16 cellular contexts compared by ENCODE assay signal in the genomic region with DNA sequence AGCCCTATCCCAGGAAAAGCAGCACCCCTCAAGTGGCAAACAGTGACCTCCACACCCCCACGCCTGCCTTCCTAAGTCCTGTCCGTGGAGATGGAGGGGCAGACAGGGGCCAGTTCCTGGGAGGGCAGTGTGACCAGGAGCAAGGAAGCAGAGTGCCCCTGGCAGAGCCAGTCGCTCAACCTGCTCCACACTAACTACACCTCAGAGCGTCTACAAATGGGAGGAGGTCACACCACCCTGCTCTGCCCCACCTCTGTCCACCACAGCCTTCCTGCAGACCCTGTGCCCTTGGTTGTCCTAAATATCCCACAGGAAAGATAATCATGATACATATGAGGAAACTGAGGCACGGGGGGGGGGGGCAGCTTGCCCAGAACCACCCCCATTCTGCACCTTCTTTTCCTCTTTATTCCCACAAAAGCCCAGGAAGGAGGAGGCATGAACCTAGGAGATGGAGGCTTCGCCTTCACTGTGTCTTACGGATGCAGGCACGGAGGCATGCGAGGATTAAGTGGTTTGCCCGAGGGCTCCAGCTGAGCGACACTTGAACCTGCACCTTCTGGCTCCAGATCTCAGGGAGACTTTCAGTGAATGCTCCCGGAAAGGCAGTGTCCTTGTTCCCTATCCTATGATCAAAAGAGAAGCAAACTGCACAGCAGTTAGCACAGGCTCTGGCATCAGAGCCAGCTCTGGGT.
"Had no signal": no experiment of that assay in that cellular context is flagged by ENCODE, and none has a peak within 500 bp of the region (broad histone marks: within the 10 kb centered on the region; RNA-seq: fewer than 3 reads in every experiment).

No MANE protein-coding gene starts in this region.

- ATAC-seq: left colon, lower lobe of right lung, psoas muscle, right cardiac atrium had no signal

- H3K4me3 Mint-ChIP-seq: activated B cell treated with CpG ODN at 0.5 μM for 24 hours; activated CD4-positive, alpha-beta memory T cell treated with anti-CD3 and anti-CD28 coated beads for 36 hours; activated naive CD8-positive, alpha-beta T cell treated with anti-CD3 and anti-CD28 coated beads, Interleukin-2, amount 10 ng/mL, durations not matched to agents 7 days and 5 days; nephron had no signal

- H3K4me1 Mint-ChIP-seq: activated B cell treated with CpG ODN at 0.5 μM for 24 hours had no signal

- H3K27me3 Mint-ChIP-seq: activated CD4-positive, alpha-beta memory T cell treated with anti-CD3 and anti-CD28 coated beads for 36 hours; activated naive CD8-positive, alpha-beta T cell treated with anti-CD3 and anti-CD28 coated beads, Interleukin-2, amount 10 ng/mL, durations not matched to agents 7 days and 5 days had no signal

- H3K9me3 Mint-ChIP-seq: activated B cell treated with CpG ODN at 0.5 μM for 24 hours; activated CD4-positive, alpha-beta memory T cell treated with anti-CD3 and anti-CD28 coated beads for 36 hours; activated naive CD8-positive, alpha-beta T cell treated with anti-CD3 and anti-CD28 coated beads, Interleukin-2, amount 10 ng/mL, durations not matched to agents 7 days and 5 days; nephron had no signal

- DNase-seq: activated B cell treated with CpG ODN at 0.5 μM for 24 hours; activated CD4-positive, alpha-beta memory T cell treated with anti-CD3 and anti-CD28 coated beads for 36 hours; activated CD4-positive, alpha-beta T cell treated with anti-CD3 and anti-CD28 coated beads for 4 hours; activated naive CD8-positive, alpha-beta T cell treated with anti-CD3 and anti-CD28 coated beads, Interleukin-2, amount 10 ng/mL, durations not matched to agents 7 days and 5 days; activated T-cell treated with anti-CD3 and anti-CD28 coated beads for 4 hours; amygdala; erythroblast; hypothalamus; islet precursor cell; left colon; lower lobe of right lung; psoas muscle; right cardiac atrium; stomach; trophoblast cell had no signal

- H3K27ac Mint-ChIP-seq: activated B cell treated with CpG ODN at 0.5 μM for 24 hours; activated CD4-positive, alpha-beta memory T cell treated with anti-CD3 and anti-CD28 coated beads for 36 hours; activated naive CD8-positive, alpha-beta T cell treated with anti-CD3 and anti-CD28 coated beads, Interleukin-2, amount 10 ng/mL, durations not matched to agents 7 days and 5 days; nephron had no signal

- H3K36me3 Mint-ChIP-seq: activated CD4-positive, alpha-beta memory T cell treated with anti-CD3 and anti-CD28 coated beads for 36 hours had no signal
